ENCODE assay signal across 23 cellular contexts in the genomic region with DNA sequence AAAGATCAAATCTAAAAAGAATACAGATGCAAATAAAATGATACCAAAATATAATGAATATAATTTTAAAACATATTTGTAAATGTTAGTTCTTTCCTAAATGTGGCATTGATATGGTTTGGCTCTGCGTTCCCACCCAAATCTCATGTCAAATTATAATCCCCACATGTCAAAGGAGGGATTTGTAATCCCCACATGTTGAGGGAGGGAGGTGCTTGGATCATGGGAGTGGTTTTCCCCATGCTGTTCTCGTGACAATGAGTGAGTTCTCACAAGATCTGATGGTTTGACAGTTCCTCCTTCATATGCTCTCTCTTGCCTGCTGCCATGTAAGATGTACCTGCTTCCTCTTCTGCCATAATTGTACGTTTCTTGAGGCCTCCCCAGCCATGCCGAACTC. TPM values are rescaled to one million over a fixed set of nuclear protein-coding genes. Genes with fewer than 3 reads are reported as not detected.
DNase-seq lines count a peak whose midpoint lies in the region; ATAC-seq, FAIRE-seq and TF ChIP-seq lines count a peak whose summit lies in the region.
"Had no signal": no experiment of that assay in that cellular context is flagged by ENCODE, and none has a peak within 500 bp of the region (broad histone marks: within the 10 kb centered on the region; RNA-seq: fewer than 3 reads in every experiment).

No MANE protein-coding gene starts in this region.

- no peak for DNase-seq in Calu3
- DNase-seq in KBM-7 = peak; percentile 21
- no peak for DNase-seq in K562 (ENCODE audit: extremely low read depth in 1 of 4, low spot score in 3 of 4)
- DNase-seq in mucosa of descending colon = no peak
- DNase-seq in GM19239 (ENCODE audit: insufficient read length, low spot score) = no peak
- DNase-seq in NOMO-1 (lab: John Stamatoyannopoulos, UW; ENCODE audit: unreplicated experiment in 2 of 2) = no peak
- no peak for DNase-seq in SIG-M5 (lab: John Stamatoyannopoulos, UW)
- DNase-seq: BE2C; Caco-2; CD4-positive, CD25-positive, alpha-beta regulatory T cell; NCI-H1436; NCI-H187 treated with DMSO at 0.1 percent for 48 hours; NCI-H2107; NCI-H69 had no signal

- no peak overlapping the region for H3K4me2 ChIP-seq in K562 (ENCODE audit: insufficient read depth, low read length)
- H3K4me2 ChIP-seq: GM23338, KMS-11 had no signal

- no peak overlapping the region for H3K4me3 Mint-ChIP-seq in Calu3 (ENCODE audit: low read depth, unreplicated experiment)
- H3K4me3 Mint-ChIP-seq: GM23338; T-helper 1 cell treated with Interleukin-12 subunit alpha and Interleukin-12 subunit beta and Interleukin-4 antibody, amounts not matched to agents 30 μg/mL and 1 μg/mL, for 36 hours had no signal

- H3K27ac ChIP-seq in ACC112 (ENCODE audit: low read depth, low read length) (no peak overlapping the region), K562 (ENCODE audit: extremely low read depth, low read depth, low read length) (no peak overlapping the region)
- H3K27ac ChIP-seq: KMS-11 had no signal

- H3K4me1 Mint-ChIP-seq in Calu3 (ENCODE audit: low read depth, unreplicated experiment) = peaks cover 19% of the 10 kb centered on the region
- H3K4me1 Mint-ChIP-seq: GM23338 had no signal

- in situ Hi-C loops in KBM-7 (cut with MboI; ENCODE audit: low pct_unique_long_range_greater_than_20kb, low sequenced_read_pairs) = no loop called here
- in situ Hi-C loops in K562 (cut with MboI) = no loop called here

- H3K9me1 ChIP-seq in K562 (ENCODE audit: control insufficient read depth, insufficient read depth, low read length) = no peaks in the 10 kb centered on the region

- FAIRE-seq in K562 (lab: Jason Lieb, UNC) (no peak), GM19239 (lab: Jason Lieb, UNC) (no peak)
- FAIRE-seq: A204.1, G401.6, RCC 7860 had no signal

- H3K79me2 ChIP-seq in ACC112 (ENCODE audit: control insufficient read depth, insufficient read depth, low read length, unreplicated experiment) (no peaks in the 10 kb centered on the region), K562 (ENCODE audit: control insufficient read depth, insufficient read depth, low read length) (no peaks in the 10 kb centered on the region)

- peak overlapping the region; percentile 7 for H2AFZ ChIP-seq in ACC112 (ENCODE audit: low read length, unreplicated experiment)
- H2AFZ ChIP-seq in K562 (ENCODE audit: low read depth, low read length) = no peak overlapping the region

- H3K9me3 ChIP-seq in K562 (replicated peaks; ENCODE audit: control insufficient read depth, insufficient read depth, low read depth, low read length) (no peaks in the 10 kb centered on the region), mucosa of descending colon (no peaks in the 10 kb centered on the region)
- H3K9me3 ChIP-seq: BE2C, Caco-2, HAP-1 had no signal

- H3K9me3 Mint-ChIP-seq in Calu3 (ENCODE audit: low read depth, unreplicated experiment) = no peaks in the 10 kb centered on the region
- H3K9me3 Mint-ChIP-seq: GM23338; T-helper 1 cell treated with Interleukin-12 subunit alpha and Interleukin-12 subunit beta and Interleukin-4 antibody, amounts not matched to agents 30 μg/mL and 1 μg/mL, for 36 hours had no signal

- no peak for TF ChIP-seq POLR2A in K562 (conservative IDR thresholded peaks at IDR 0.05)

- no peaks in the 10 kb centered on the region for H3K27me3 Mint-ChIP-seq in Calu3 (ENCODE audit: unreplicated experiment)

- WGBS in K562 (ENCODE audit: insufficient coverage, low coverage, missing lambda C conversion rate) = 56% methylated on average over 4 of the region's 4 CpGs

- TF ChIP-seq RAD21 in K562 (CRISPR knock-in tag; conservative IDR thresholded peaks at IDR 0.05 in 1 of 2, IDR thresholded peaks at IDR 0.05 in 1 of 2) = no peak

- H4K20me1 ChIP-seq in K562 (replicated peaks; ENCODE audit: control insufficient read depth, insufficient read depth, low read length) = no peaks in the 10 kb centered on the region

- peaks cover 4% of the 10 kb centered on the region for H3K4me1 ChIP-seq in ACC112 (ENCODE audit: control insufficient read depth, insufficient read depth, low read length, unreplicated experiment)
- no peaks in the 10 kb centered on the region for H3K4me1 ChIP-seq in K562 (replicated peaks in 1 of 2; ENCODE audit: control insufficient read depth in 2 of 2, insufficient read depth in 2 of 2, low read length in 2 of 2)
- no peaks in the 10 kb centered on the region for H3K4me1 ChIP-seq in mucosa of descending colon (ENCODE audit: low read depth)
- H3K4me1 ChIP-seq: BE2C, HAP-1 had no signal

- TF ChIP-seq CTCF in Calu3 (IDR thresholded peaks at IDR 0.05; ENCODE audit: unreplicated experiment) = no peak
- TF ChIP-seq CTCF in K562 (IDR thresholded peaks at IDR 0.05 in 2 of 3, conservative IDR thresholded peaks at IDR 0.05 in 1 of 3; ENCODE audit: insufficient read depth in 2 of 3, low read depth in 1 of 3, low read length in 3 of 3) = no peak
- no peak for TF ChIP-seq CTCF in mucosa of descending colon (IDR thresholded peaks at IDR 0.05)

- no peaks in the 10 kb centered on the region for H3K36me3 Mint-ChIP-seq in Calu3 (ENCODE audit: insufficient read depth, unreplicated experiment)
- H3K36me3 Mint-ChIP-seq: CD4-positive, CD25-positive, alpha-beta regulatory T cell had no signal

- no peak overlapping the region for H3K9ac ChIP-seq in K562 (ENCODE audit: insufficient read depth in 1 of 2, low read depth in 2 of 2, low read length in 2 of 2)
- H3K9ac ChIP-seq: KMS-11 had no signal

- H3K27ac Mint-ChIP-seq in Calu3 (ENCODE audit: unreplicated experiment) = peak overlapping the region; percentile 63
- H3K27ac Mint-ChIP-seq: GM23338; T-helper 1 cell treated with Interleukin-12 subunit alpha and Interleukin-12 subunit beta and Interleukin-4 antibody, amounts not matched to agents 30 μg/mL and 1 μg/mL, for 36 hours had no signal

- BruUV-seq in Calu3 (replicated peaks; lab: Mats Ljungman, UMichigan) (no TSS peak), K562 (replicated peaks; lab: Mats Ljungman, UMichigan) (no TSS peak)

- intact Hi-C loops in Calu3 (cut with micrococcal nuclease; ENCODE audit: unreplicated experiment) (no loop called here), K562 (cut with micrococcal nuclease) (no loop called here), mucosa of descending colon (cut with DNase I, micrococcal nuclease) (no loop called here)

- ATAC-seq in K562 = peak; percentile 48; the same call in 2 of the 3 replicates
- ATAC-seq in mucosa of descending colon = no peak
- ATAC-seq: GM23338, Right ventricle myocardium inferior had no signal

- no peaks in the 10 kb centered on the region for H3K27me3 ChIP-seq in ACC112 (ENCODE audit: insufficient read depth, low read length)
- H3K27me3 ChIP-seq in K562 (ENCODE audit: control insufficient read depth in 2 of 2, insufficient read depth in 2 of 2, low read length in 2 of 2) = no peaks in the 10 kb centered on the region
- H3K27me3 ChIP-seq: BE2C had no signal

- H3K4me3 ChIP-seq in ACC112 (ENCODE audit: low read depth, low read length) = no peak overlapping the region
- H3K4me3 ChIP-seq in K562 = no peak overlapping the region
- no peak overlapping the region for H3K4me3 ChIP-seq in mucosa of descending colon
- H3K4me3 ChIP-seq: GM23338, HAP-1 had no signal

- H3K36me3 ChIP-seq in ACC112 (ENCODE audit: insufficient read depth, low read length) (no peaks in the 10 kb centered on the region), K562 (ENCODE audit: control insufficient read depth, insufficient read depth, low read length) (no peaks in the 10 kb centered on the region), mucosa of descending colon (ENCODE audit: low read depth) (no peaks in the 10 kb centered on the region)
- H3K36me3 ChIP-seq: BE2C, HAP-1 had no signal

- TF ChIP-seq EP300 in K562 (IDR thresholded peaks at IDR 0.05; ENCODE audit: low read length) = no peak

- POLR2A ChIA-PET in K562 (lab: Yijun Ruan, JAX) = no interaction called here

- CTCF ChIA-PET in Calu3 (lab: Charles Lee) = no interaction called here
- CTCF ChIA-PET in K562 (lab: Yijun Ruan, JAX; ENCODE audit: low intra/inter-chr PET ratio) = no interaction called here

RNA-seq across cellular contexts. Expression of gene CGGBP1, which starts 12.1 kb away (rescaled TPM):
- total RNA-seq in Calu3 (2022) = 70.0 and 76.9 TPM in 2 replicates
- total RNA-seq in K562 (2011; cell fraction: chromatin; rRNA removed; ENCODE audit: low replicate concordance) = 27.8 and 66.6 TPM in 2 replicates
- total RNA-seq in K562 (2011; cell fraction: nucleolus; rRNA removed) = 13.7 and 18.7 TPM in 2 replicates
- 36.2 and 39.1 TPM in 2 replicates for total RNA-seq in K562 (2011; cell fraction: nucleoplasm; rRNA removed)
- total RNA-seq in K562 (2014; rRNA removed) = 14.4 and 18.0 TPM in 2 replicates
- 37.8 and 46.5 TPM in 2 replicates for total RNA-seq in K562 (2014; rRNA removed; fragmentation: Illumina TruSeq; extraction: Trizol)
- total RNA-seq in K562 (2015; rRNA removed; fragmentation: Illumina TruSeq; extraction: Trizol) = 38.2 and 43.2 TPM in 2 replicates
- 37.9 and 39.2 TPM in 2 replicates for total RNA-seq in K562 (2021)
- 43.2 and 46.5 TPM in 2 replicates for polyA plus RNA-seq in K562 (2011; rRNA removed)
- 14.0 and 19.7 TPM in 2 replicates for polyA plus RNA-seq in K562 (2011; cell fraction: cytosol; rRNA removed)
- 59.2 and 66.8 TPM in 2 replicates for polyA plus RNA-seq in K562 (2011; cell fraction: nucleus; rRNA removed)
- 35.4 and 41.1 TPM in 2 replicates for polyA plus RNA-seq in K562 (2012)
- 41.2 and 47.8 TPM in 2 replicates for polyA plus RNA-seq in K562 (2014; fragmentation: Illumina TruSeq; extraction: Trizol)
- polyA plus RNA-seq in K562 (2014; fragmentation: Nextera tagmentation; extraction: Ambion mirVana) = 10 to 100 TPM; 26.6 to 35.8 TPM
- 24.9 and 29.4 TPM in 2 replicates for polyA plus RNA-seq in K562 (2014; rRNA removed)
- polyA minus RNA-seq in K562 (2011; rRNA and poly(A)+ RNA removed) = 68.4 and 74.6 TPM in 2 replicates
- polyA minus RNA-seq in K562 (2011; cell fraction: cytosol; rRNA and poly(A)+ RNA removed) = 18.3 and 26.2 TPM in 2 replicates
- 25.6 and 57.9 TPM in 2 replicates for polyA minus RNA-seq in K562 (2011; cell fraction: nucleus; rRNA and poly(A)+ RNA removed)
- total RNA-seq in mucosa of descending colon = 10 to 100 TPM; 47.8 to 78.1 (median 60.3) TPM

RNA-seq across cellular contexts. Expression of gene ZNF654, which starts 12.3 kb away (rescaled TPM):
- 12.9 and 14.1 TPM in 2 replicates for total RNA-seq in Calu3 (2022)
- total RNA-seq in K562 (2011; cell fraction: chromatin; rRNA removed; ENCODE audit: low replicate concordance) = 7.0 and 28.2 TPM in 2 replicates
- total RNA-seq in K562 (2011; cell fraction: nucleolus; rRNA removed) = 5.8 and 6.4 TPM in 2 replicates
- total RNA-seq in K562 (2011; cell fraction: nucleoplasm; rRNA removed) = 6.7 and 12.7 TPM in 2 replicates
- total RNA-seq in K562 (2014; rRNA removed) = 2.5 and 3.6 TPM in 2 replicates
- total RNA-seq in K562 (2014; rRNA removed; fragmentation: Illumina TruSeq; extraction: Trizol) = 6.8 and 7.4 TPM in 2 replicates
- total RNA-seq in K562 (2015; rRNA removed; fragmentation: Illumina TruSeq; extraction: Trizol) = 8.4 and 8.6 TPM in 2 replicates
- total RNA-seq in K562 (2021) = 5.1 and 6.8 TPM in 2 replicates
- polyA plus RNA-seq in K562 (2011; rRNA removed) = 4.1 and 5.1 TPM in 2 replicates
- 0.63 and 2.8 TPM in 2 replicates for polyA plus RNA-seq in K562 (2011; cell fraction: cytosol; rRNA removed)
- polyA plus RNA-seq in K562 (2011; cell fraction: nucleus; rRNA removed) = 4.8 and 6.1 TPM in 2 replicates
- polyA plus RNA-seq in K562 (2012) = 5.1 and 5.3 TPM in 2 replicates
- 4.2 and 6.2 TPM in 2 replicates for polyA plus RNA-seq in K562 (2014; fragmentation: Illumina TruSeq; extraction: Trizol)
- 1 to 10 TPM; 2.4 to 2.5 TPM for polyA plus RNA-seq in K562 (2014; fragmentation: Nextera tagmentation; extraction: Ambion mirVana)
- polyA plus RNA-seq in K562 (2014; rRNA removed) = 2.1 and 4.2 TPM in 2 replicates
- 9.6 and 12.0 TPM in 2 replicates for polyA minus RNA-seq in K562 (2011; rRNA and poly(A)+ RNA removed)
- 3.8 and 7.1 TPM in 2 replicates for polyA minus RNA-seq in K562 (2011; cell fraction: cytosol; rRNA and poly(A)+ RNA removed)
- 10.6 and 19.0 TPM in 2 replicates for polyA minus RNA-seq in K562 (2011; cell fraction: nucleus; rRNA and poly(A)+ RNA removed)
- 10 to 100 TPM; 13.1 to 20.8 (median 17.4) TPM for total RNA-seq in mucosa of descending colon
